ENCODE assay signal across 21 cellular contexts in genomic region chr14:91111443-91111842, GRCh38.
"Had no signal": no experiment of that assay in that cellular context is flagged by ENCODE, and none has a peak within 500 bp of the region (broad histone marks: within the 10 kb centered on the region; RNA-seq: fewer than 3 reads in every experiment).

No MANE protein-coding gene starts in this region.

- DNase-seq: activated CD4-positive, alpha-beta T cell treated with anti-CD3 and anti-CD28 coated beads for 48 hours; activated CD4-positive, CD25-positive, alpha-beta regulatory T cell; activated CD8-positive, alpha-beta memory T cell treated with anti-CD3 and anti-CD28 coated beads, Interleukin-2, amount 50 U/mL, for 48 hours; activated CD8-positive, alpha-beta T cell treated with anti-CD3 and anti-CD28 coated beads, Interleukin-2, amount 10 ng/mL, durations not matched to agents 7 days and 5 days; activated gamma-delta T cell; activated T-cell treated with anti-CD3 and anti-CD28 coated beads, Interleukin-2, amount 50 U/mL, for 72 hours; adrenal gland; effector CD4-positive, alpha-beta T cell; esophagus squamous epithelium; kidney; left lung; midbrain; ovary; right lobe of liver; stimulated activated naive B cell treated with anti-CD40 and anti-IgM and Interleukin-4, amounts not matched to agents 10 μg/mL and 1 μg/mL and 100 μg/mL, for 72 hours; T-helper 9 cell; tibial artery had no signal

- H3K36me3 ChIP-seq: adrenal gland, esophagus squamous epithelium, left lung, ovary, right lobe of liver, tibial artery had no signal

- ATAC-seq: activated CD8-positive, alpha-beta T cell treated with anti-CD3 and anti-CD28 coated beads, Interleukin-2, amount 10 ng/mL, durations not matched to agents 7 days and 5 days; activated naive CD4-positive, alpha-beta T cell treated with anti-CD3 and anti-CD28 coated beads, Interleukin-2, amount 50 U/mL, for 72 hours; activated T-cell treated with anti-CD3 and anti-CD28 coated beads, Interleukin-2, amount 50 U/mL, for 72 hours; left lung; right lobe of liver; stimulated activated naive B cell treated with anti-CD40 and anti-IgM and Interleukin-4, amounts not matched to agents 10 μg/mL and 1 μg/mL and 100 μg/mL, for 72 hours had no signal

- H3K9me3 Mint-ChIP-seq: activated T-cell treated with anti-CD3 and anti-CD28 coated beads, Interleukin-2, amount 50 U/mL, for 72 hours; neural crest cell; stimulated activated naive B cell treated with anti-CD40 and anti-IgM and Interleukin-4, amounts not matched to agents 10 μg/mL and 1 μg/mL and 100 μg/mL, for 72 hours had no signal

- H3K9me3 ChIP-seq: adrenal gland, esophagus squamous epithelium, left lung, ovary, right lobe of liver, tibial artery had no signal

- H3K4me3 ChIP-seq: adrenal gland, esophagus squamous epithelium, hepatocyte, left lung, ovary, right lobe of liver, SK-N-MC, tibial artery had no signal

- H3K27me3 ChIP-seq: adrenal gland, esophagus squamous epithelium, hepatocyte, left lung, ovary, right lobe of liver, tibial artery had no signal

- H3K4me3 Mint-ChIP-seq: neural crest cell; stimulated activated naive B cell treated with anti-CD40 and anti-IgM and Interleukin-4, amounts not matched to agents 10 μg/mL and 1 μg/mL and 100 μg/mL, for 72 hours had no signal

- H3K27me3 Mint-ChIP-seq: stimulated activated naive B cell treated with anti-CD40 and anti-IgM and Interleukin-4, amounts not matched to agents 10 μg/mL and 1 μg/mL and 100 μg/mL, for 72 hours had no signal

- H3K27ac ChIP-seq: adrenal gland, hepatocyte, left lung, ovary, right lobe of liver, SK-N-MC, tibial artery had no signal
